ENCODE assay signal across 8 cellular contexts in the genomic region with DNA sequence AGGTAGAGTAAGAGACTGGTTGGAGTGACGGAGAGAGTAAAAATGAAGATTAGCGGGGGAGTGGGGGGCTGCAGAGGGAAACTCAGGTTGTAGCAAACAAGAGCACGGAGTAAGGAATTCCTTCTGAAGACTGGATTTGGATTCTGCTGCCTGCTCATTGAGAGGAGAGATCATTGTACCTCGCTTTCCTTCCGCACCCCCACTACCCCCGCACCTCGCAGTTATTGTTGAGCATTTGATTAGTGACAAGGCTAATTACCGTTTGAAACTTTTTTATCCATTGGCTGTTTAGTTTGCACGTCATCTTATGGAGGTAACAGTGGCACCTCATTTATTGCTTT. TPM values are rescaled to one million over a fixed set of nuclear protein-coding genes. Genes with fewer than 3 reads are reported as not detected.
DNase-seq lines count a peak whose midpoint lies in the region; ATAC-seq and TF ChIP-seq lines count a peak whose summit lies in the region.

No MANE protein-coding gene starts in this region.

- peaks cover 39% of the 10 kb centered on the region for H3K4me1 Mint-ChIP-seq in CD4-positive, alpha-beta T cell (ENCODE audit: low read depth)
- H3K4me1 Mint-ChIP-seq in naive thymus-derived CD4-positive, alpha-beta T cell, result peaks cover 10 to 54% (median 41%) of the 10 kb centered on the region in 7 donors

- H3K27me3 ChIP-seq in CD4-positive, alpha-beta T cell (ENCODE audit: control insufficient read depth, insufficient read depth, low read length), result no peaks in the 10 kb centered on the region
- no peaks in the 10 kb centered on the region for H3K27me3 ChIP-seq in MG63
- no peaks in the 10 kb centered on the region for H3K27me3 ChIP-seq in naive thymus-derived CD4-positive, alpha-beta T cell (ENCODE audit: control insufficient read depth in 2 of 2, insufficient read depth in 2 of 2, low read length in 2 of 2)

- H3K27ac Mint-ChIP-seq in CD4-positive, alpha-beta T cell, result peak overlapping the region; percentile 95
- H3K27ac Mint-ChIP-seq in naive thymus-derived CD4-positive, alpha-beta T cell, result peak overlapping the region; percentile 95 to 100 (median 99)

- H3K4me3 Mint-ChIP-seq in CD4-positive, alpha-beta T cell, result peak overlapping the region; percentile 97
- peak overlapping the region; percentile 95 to 100 (median 99) for H3K4me3 Mint-ChIP-seq in naive thymus-derived CD4-positive, alpha-beta T cell

- no peaks in the 10 kb centered on the region for H3K9me3 Mint-ChIP-seq in CD4-positive, alpha-beta T cell
- peaks cover 0 to 2% (median 0%) of the 10 kb centered on the region in 11 donors for H3K9me3 Mint-ChIP-seq in naive thymus-derived CD4-positive, alpha-beta T cell

- POLR2A ChIA-PET in CD4-positive, alpha-beta T cell (lab: Charles Lee), result interaction anchor here (1.0 to 2.6 kb wide), 4 partner anchors 39 to 375 kb away, joined by 3 to 34 read pairs (median 4); a partner anchor contains a TSS
- POLR2A ChIA-PET in naive thymus-derived CD4-positive, alpha-beta T cell (lab: Charles Lee), result interaction anchor here (0.7 to 6.2 kb wide), 2 partner anchors 42 to 194 kb away, joined by 3 to 42 read pairs; a partner anchor contains a TSS

- H3K4me1 ChIP-seq in naive thymus-derived CD4-positive, alpha-beta T cell (ENCODE audit: control insufficient read depth in 2 of 2, insufficient read depth in 2 of 2, low read length in 2 of 2), result peaks cover 14 to 16% of the 10 kb centered on the region in 2 donors

- H3K4me3 ChIP-seq in MG63 (peak overlapping the region; percentile 99), coronary artery (peak overlapping the region; percentile 86)
- H3K4me3 ChIP-seq in naive thymus-derived CD4-positive, alpha-beta T cell (ENCODE audit: low read length), result peak overlapping the region; percentile 97

- peak overlapping the region; percentile 83 for H3K27ac ChIP-seq in CD4-positive, alpha-beta T cell (ENCODE audit: low read depth, low read length)
- peak overlapping the region; percentile 67 to 84 for H3K27ac ChIP-seq in coronary artery
- peak overlapping the region; percentile 76 for H3K27ac ChIP-seq in naive thymus-derived CD4-positive, alpha-beta T cell (ENCODE audit: low read depth, low read length)

- H3K9me3 ChIP-seq in CD4-positive, alpha-beta T cell (ENCODE audit: control insufficient read depth, low read length), result no peaks in the 10 kb centered on the region
- 0 out of 2 replicates have a peak, but pooled peaks cover 2% of the 10 kb centered on the region for H3K9me3 ChIP-seq in MG63
- H3K9me3 ChIP-seq in naive thymus-derived CD4-positive, alpha-beta T cell (ENCODE audit: control insufficient read depth in 2 of 3, low read length in 3 of 3), result no peaks in the 10 kb centered on the region

- CTCF ChIA-PET in CD4-positive, alpha-beta T cell (lab: Charles Lee), result interaction anchor here (1.0 kb wide), 1 partner anchor 66 kb away, joined by 3 read pairs; no protein-coding TSS in a partner anchor
- CTCF ChIA-PET in naive thymus-derived CD4-positive, alpha-beta T cell (lab: Charles Lee), result interaction anchor here (1.1 kb wide), 1 partner anchor 25 kb away, joined by 3 read pairs; no protein-coding TSS in a partner anchor

- H3K36me3 Mint-ChIP-seq in CD4-positive, alpha-beta T cell (ENCODE audit: low read depth), result peaks cover 43% of the 10 kb centered on the region
- peaks cover 10 to 20% (median 19%) of the 10 kb centered on the region in 5 donors for H3K36me3 Mint-ChIP-seq in naive thymus-derived CD4-positive, alpha-beta T cell

- peaks cover 39% of the 10 kb centered on the region for H3K36me3 ChIP-seq in MG63
- peaks cover 17 to 22% (median 17%) of the 10 kb centered on the region in 3 experiments for H3K36me3 ChIP-seq in naive thymus-derived CD4-positive, alpha-beta T cell (ENCODE audit: control insufficient read depth in 2 of 3, insufficient read depth in 3 of 3, low read length in 3 of 3)

- H3K27me3 Mint-ChIP-seq in CD4-positive, alpha-beta T cell, result no peaks in the 10 kb centered on the region
- H3K27me3 Mint-ChIP-seq in naive thymus-derived CD4-positive, alpha-beta T cell, result peaks cover 0 to 2% (median 0%) of the 10 kb centered on the region in 5 donors

- peak; percentile 20 for ATAC-seq in CD4-positive, alpha-beta T cell (ENCODE audit: poor library complexity)
- ATAC-seq in naive thymus-derived CD4-positive, alpha-beta T cell, result peak; percentile 9
- no peak for ATAC-seq in esophagus mucosa

- intact Hi-C loops in CD4-positive, alpha-beta T cell (cut with DNase I, micrococcal nuclease), result loop anchor here (1.0 to 5.0 kb wide), 6 partner anchors 29 to 109 kb away; a partner anchor contains a TSS
- intact Hi-C loops in naive thymus-derived CD4-positive, alpha-beta T cell (cut with micrococcal nuclease), result loop anchor here (1.0 kb wide), 6 partner anchors 28 to 376 kb away; a partner anchor contains a TSS

- no peak for TF ChIP-seq CTCF in CD4-positive, alpha-beta T cell (IDR thresholded peaks at IDR 0.05)
- TF ChIP-seq CTCF in coronary artery (IDR thresholded peaks at IDR 0.05), result no peak

- DNase-seq in CD4-positive, alpha-beta T cell, result peak in 1 of 10 experiments; percentile 3
- no peak for DNase-seq in MG63
- DNase-seq in coronary artery (ENCODE audit: low spot score), result no peak
- DNase-seq in naive thymus-derived CD4-positive, alpha-beta T cell, result peak in 5 of 9 donors; percentile 3 to 21 (median 14)
- DNase-seq in GOT3 (lab: John Stamatoyannopoulos, UW), result no peak
- DNase-seq in NCI-H2029 (lab: John Stamatoyannopoulos, UW), result no peak
- DNase-seq in activated CD4-positive, CD25-positive, alpha-beta regulatory T cell (lab: John Stamatoyannopoulos, UW), result no peak

RNA-seq across cellular contexts. Expression of a gene that starts 0.5 kb away (rescaled TPM):
- 100 to 1,000 TPM; 136 to 153 TPM for total RNA-seq in CD4-positive, alpha-beta T cell
- total RNA-seq in MG63 (2014; rRNA removed; shearing (Covaris generic); ENCODE audit: low replicate concordance), result 65.9 and 75.5 TPM in 2 replicates
- total RNA-seq in naive thymus-derived CD4-positive, alpha-beta T cell, result 100 to 1,000 TPM in 4 of 5 experiments, 10 to 100 TPM in 1; 89.6 to 176 (median 160) TPM
- polyA plus RNA-seq in naive thymus-derived CD4-positive, alpha-beta T cell, result 10 to 100 TPM; 14.8 to 37.4 TPM
- total RNA-seq in esophagus mucosa, result 21.5 TPM

RNA-seq across cellular contexts. Expression of a gene that starts 28.1 kb away (rescaled TPM):
- 10 to 100 TPM; 48.5 to 52.0 TPM for total RNA-seq in CD4-positive, alpha-beta T cell
- total RNA-seq in MG63 (2014; rRNA removed; shearing (Covaris generic); ENCODE audit: low replicate concordance), result 75.5 and 80.7 TPM in 2 replicates
- 10 to 100 TPM; 47.9 to 72.8 (median 67.5) TPM for total RNA-seq in naive thymus-derived CD4-positive, alpha-beta T cell
- 10 to 100 TPM; 61.7 to 92.9 TPM for polyA plus RNA-seq in naive thymus-derived CD4-positive, alpha-beta T cell
- 64.9 TPM for total RNA-seq in esophagus mucosa

RNA-seq across cellular contexts. Expression of a gene that starts 39.4 kb away (rescaled TPM):
- 1 to 10 TPM; 4.0 to 4.5 TPM for total RNA-seq in CD4-positive, alpha-beta T cell
- total RNA-seq in MG63 (2014; rRNA removed; shearing (Covaris generic); ENCODE audit: low replicate concordance), result not detected in 2 replicates
- total RNA-seq in naive thymus-derived CD4-positive, alpha-beta T cell, result 1 to 10 TPM; 1.4 to 2.6 (median 2.4) TPM
- polyA plus RNA-seq in naive thymus-derived CD4-positive, alpha-beta T cell, result 1 to 10 TPM in 1 of 2 donors, under 1 TPM in 1; 0.87 to 2.0 TPM
- total RNA-seq in esophagus mucosa, result 3.1 TPM

RNA-seq across cellular contexts. Expression of a gene that starts 42.2 kb away (rescaled TPM):
- 10 to 100 TPM; 27.1 to 27.9 TPM for total RNA-seq in CD4-positive, alpha-beta T cell
- 2.5 and 10.6 TPM in 2 replicates for total RNA-seq in MG63 (2014; rRNA removed; shearing (Covaris generic); ENCODE audit: low replicate concordance)
- total RNA-seq in naive thymus-derived CD4-positive, alpha-beta T cell, result 10 to 100 TPM; 33.2 to 62.2 (median 40.6) TPM
- 10 to 100 TPM; 27.5 to 51.2 TPM for polyA plus RNA-seq in naive thymus-derived CD4-positive, alpha-beta T cell
- 17.9 TPM for total RNA-seq in esophagus mucosa

RNA-seq across cellular contexts. Expression of a gene that starts 49.2 kb away (rescaled TPM):
- 1 to 10 TPM; 4.1 to 4.4 TPM for total RNA-seq in CD4-positive, alpha-beta T cell
- 2.5 TPM in 1 of 2 replicates, not detected in the other for total RNA-seq in MG63 (2014; rRNA removed; shearing (Covaris generic); ENCODE audit: low replicate concordance)
- 1 to 10 TPM; 1.5 to 7.8 (median 4.3) TPM for total RNA-seq in naive thymus-derived CD4-positive, alpha-beta T cell
- 1 to 10 TPM; 2.7 to 5.6 TPM for polyA plus RNA-seq in naive thymus-derived CD4-positive, alpha-beta T cell
- 4.5 TPM for total RNA-seq in esophagus mucosa

Comparison
In these comparisons a context has a peak if more than half of its experiments do, and no peak if none do; other contexts are left out.
1. DNase-seq: peak in naive thymus-derived CD4-positive, alpha-beta T cell (5 of 9); none in MG63 (single experiment), coronary artery (single experiment), GOT3 (single experiment), NCI-H2029 (single experiment) and activated CD4-positive, CD25-positive, alpha-beta regulatory T cell (0 of 4).
2. Peak in every context shown above with its lines, with median percentiles within 50 percentile points of each other: H3K27ac ChIP-seq and H3K4me3 ChIP-seq.